2 cellular contexts compared by ENCODE assay signal in genomic region chr6:121437861-121438651, GRCh38.
TF ChIP-seq lines count a peak whose summit lies in the region.

No MANE protein-coding gene starts in this region.

TF ChIP-seq in liver, 16 proteins besides CTCF, POLR2A, EP300 and RAD21 (continued from another document):
- TF ChIP-seq REST (IDR thresholded peaks at IDR 0.05) (no peak), HNF4A (conservative IDR thresholded peaks at IDR 0.05) (no peak), ATF3 (IDR thresholded peaks at IDR 0.05) (no peak), FOXA2 (IDR thresholded peaks at IDR 0.05) (no peak), NR2F2 (IDR thresholded peaks at IDR 0.05) (no peak), SP1 (IDR thresholded peaks at IDR 0.05) (no peak), ZBTB33 (IDR thresholded peaks at IDR 0.05) (no peak), JUND (IDR thresholded peaks at IDR 0.05) (no peak), RXRA (IDR thresholded peaks at IDR 0.05) (no peak), EGR1 (IDR thresholded peaks at IDR 0.05; ENCODE audit: low read depth in 2 of 2) (no peak), FOXA1 (IDR thresholded peaks at IDR 0.05) (no peak)

TF ChIP-seq in HepG2, 621 proteins besides CTCF, POLR2A, EP300 and RAD21 (continued from another document):
- no peak for TF ChIP-seq RERE (CRISPR knock-in tag; IDR thresholded peaks at IDR 0.05; ENCODE audit: low read depth)
- no peak for TF ChIP-seq ZBTB8A (CRISPR knock-in tag; IDR thresholded peaks at IDR 0.05; ENCODE audit: borderline replicate concordance, low read depth)
